Comparison of ENCODE assay signal across 21 cellular contexts in the genomic region with DNA sequence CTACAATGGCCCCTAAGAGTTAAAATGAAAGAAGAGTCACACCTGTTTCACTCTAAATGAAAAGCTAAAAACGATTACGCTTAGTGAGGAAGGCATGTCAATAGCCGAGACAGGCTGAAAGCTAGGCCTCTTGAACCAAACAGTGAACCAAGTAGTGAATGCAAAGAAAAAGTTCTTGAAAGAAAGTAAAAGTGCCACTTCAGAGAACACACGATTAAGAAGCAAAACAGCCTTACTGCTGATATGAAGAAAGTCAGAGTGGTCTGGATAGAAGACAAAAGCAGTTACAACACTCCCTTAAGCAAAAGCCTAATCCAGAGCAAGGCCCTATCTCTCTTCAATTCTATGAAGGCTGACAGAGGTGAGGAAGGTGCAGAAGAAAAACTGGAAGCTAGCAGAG.
"Had no signal": no experiment of that assay in that cellular context is flagged by ENCODE, and none has a peak within 500 bp of the region (broad histone marks: within the 10 kb centered on the region; RNA-seq: fewer than 3 reads in every experiment).

No MANE protein-coding gene starts in this region.

- H3K36me3 ChIP-seq: vagina had no signal

- H3K4me1 ChIP-seq: body of pancreas had no signal

- H3K4me3 Mint-ChIP-seq: activated CD4-positive, alpha-beta memory T cell treated with anti-CD3 and anti-CD28 coated beads for 36 hours; activated naive CD8-positive, alpha-beta T cell treated with anti-CD3 and anti-CD28 coated beads, Interleukin-2, amount 10 ng/mL, durations not matched to agents 7 days and 5 days; dendritic cell treated with granulocyte-macrophage colony-stimulating factor and Interleukin-4, amounts not matched to agents 40 ng/mL and 50 ng/mL, for 4 days; nephron progenitor cell; stimulated activated effector memory CD8-positive, alpha-beta T cell treated with anti-CD3 and anti-CD28 coated beads, Interleukin-12 subunit alpha, Interleukin-12 subunit beta, amount 100 ng/mL, for 72 hours; stimulated activated naive CD8-positive, alpha-beta T cell treated with anti-CD3 and anti-CD28 coated beads, Interleukin-15, amount 100 ng/mL, for 72 hours; type B pancreatic cell had no signal

- H3K27me3 Mint-ChIP-seq: activated CD4-positive, alpha-beta memory T cell treated with anti-CD3 and anti-CD28 coated beads for 36 hours; dendritic cell treated with granulocyte-macrophage colony-stimulating factor and Interleukin-4, amounts not matched to agents 40 ng/mL and 50 ng/mL, for 4 days; stimulated activated naive CD8-positive, alpha-beta T cell treated with anti-CD3 and anti-CD28 coated beads, Interleukin-15, amount 100 ng/mL, for 72 hours; type B pancreatic cell had no signal

- H3K27ac ChIP-seq: body of pancreas, vagina had no signal

- ATAC-seq: body of pancreas; sciatic nerve; stimulated activated effector memory CD8-positive, alpha-beta T cell treated with anti-CD3 and anti-CD28 coated beads, Interleukin-12 subunit alpha, Interleukin-12 subunit beta, amount 100 ng/mL, for 72 hours; stimulated activated naive CD8-positive, alpha-beta T cell treated with anti-CD3 and anti-CD28 coated beads, Interleukin-15, amount 100 ng/mL, for 72 hours had no signal

- H3K36me3 Mint-ChIP-seq: activated CD4-positive, alpha-beta memory T cell treated with anti-CD3 and anti-CD28 coated beads for 36 hours; activated naive CD8-positive, alpha-beta T cell treated with anti-CD3 and anti-CD28 coated beads, Interleukin-2, amount 10 ng/mL, durations not matched to agents 7 days and 5 days; stimulated activated effector memory CD8-positive, alpha-beta T cell treated with anti-CD3 and anti-CD28 coated beads, Interleukin-12 subunit alpha, Interleukin-12 subunit beta, amount 100 ng/mL, for 72 hours had no signal

- H3K27me3 ChIP-seq: body of pancreas, vagina had no signal

- H3K4me3 ChIP-seq: body of pancreas, vagina had no signal

- H3K9me3 Mint-ChIP-seq: activated CD4-positive, alpha-beta memory T cell treated with anti-CD3 and anti-CD28 coated beads for 36 hours; activated naive CD8-positive, alpha-beta T cell treated with anti-CD3 and anti-CD28 coated beads, Interleukin-2, amount 10 ng/mL, durations not matched to agents 7 days and 5 days; dendritic cell treated with granulocyte-macrophage colony-stimulating factor and Interleukin-4, amounts not matched to agents 40 ng/mL and 50 ng/mL, for 4 days; nephron progenitor cell; stimulated activated effector memory CD8-positive, alpha-beta T cell treated with anti-CD3 and anti-CD28 coated beads, Interleukin-12 subunit alpha, Interleukin-12 subunit beta, amount 100 ng/mL, for 72 hours; stimulated activated naive CD8-positive, alpha-beta T cell treated with anti-CD3 and anti-CD28 coated beads, Interleukin-15, amount 100 ng/mL, for 72 hours; type B pancreatic cell had no signal

- H3K27ac Mint-ChIP-seq: activated CD4-positive, alpha-beta memory T cell treated with anti-CD3 and anti-CD28 coated beads for 36 hours; activated naive CD8-positive, alpha-beta T cell treated with anti-CD3 and anti-CD28 coated beads, Interleukin-2, amount 10 ng/mL, durations not matched to agents 7 days and 5 days; dendritic cell treated with granulocyte-macrophage colony-stimulating factor and Interleukin-4, amounts not matched to agents 40 ng/mL and 50 ng/mL, for 4 days; nephron progenitor cell; stimulated activated effector memory CD8-positive, alpha-beta T cell treated with anti-CD3 and anti-CD28 coated beads, Interleukin-12 subunit alpha, Interleukin-12 subunit beta, amount 100 ng/mL, for 72 hours; stimulated activated naive CD8-positive, alpha-beta T cell treated with anti-CD3 and anti-CD28 coated beads, Interleukin-15, amount 100 ng/mL, for 72 hours; type B pancreatic cell had no signal

- DNase-seq: activated CD4-positive, alpha-beta memory T cell treated with anti-CD3 and anti-CD28 coated beads for 36 hours; activated CD4-positive, alpha-beta T cell treated with anti-CD3 and anti-CD28 coated beads for 48 hours; activated naive CD4-positive, alpha-beta T cell treated with Interleukin-2 at 50 U/mL for 16 hours; activated naive CD8-positive, alpha-beta T cell treated with anti-CD3 and anti-CD28 coated beads, Interleukin-2, amount 10 ng/mL, durations not matched to agents 7 days and 5 days; activated T-cell treated with anti-CD3 and anti-CD28 coated beads, Interleukin-2, amount 50 U/mL, for 48 hours; amygdala; body of pancreas; caudate nucleus; effector CD4-positive, alpha-beta T cell; hippocampal formation; nephron progenitor cell; nucleus accumbens; small intestine; stimulated activated CD4-positive, alpha-beta T cell treated with anti-CD3 and anti-CD28 coated beads, Interleukin-2, amount 100 ng/mL, for 24 hours; stimulated activated naive CD8-positive, alpha-beta T cell treated with anti-CD3 and anti-CD28 coated beads, Interleukin-15, amount 100 ng/mL, for 72 hours; T-helper 2 cell had no signal

- H3K4me1 Mint-ChIP-seq: activated naive CD8-positive, alpha-beta T cell treated with anti-CD3 and anti-CD28 coated beads, Interleukin-2, amount 10 ng/mL, durations not matched to agents 7 days and 5 days; nephron progenitor cell; stimulated activated naive CD8-positive, alpha-beta T cell treated with anti-CD3 and anti-CD28 coated beads, Interleukin-15, amount 100 ng/mL, for 72 hours had no signal

- H3K9me3 ChIP-seq: body of pancreas, vagina had no signal
